1 cellular context compared by ENCODE assay signal in the genomic region with DNA sequence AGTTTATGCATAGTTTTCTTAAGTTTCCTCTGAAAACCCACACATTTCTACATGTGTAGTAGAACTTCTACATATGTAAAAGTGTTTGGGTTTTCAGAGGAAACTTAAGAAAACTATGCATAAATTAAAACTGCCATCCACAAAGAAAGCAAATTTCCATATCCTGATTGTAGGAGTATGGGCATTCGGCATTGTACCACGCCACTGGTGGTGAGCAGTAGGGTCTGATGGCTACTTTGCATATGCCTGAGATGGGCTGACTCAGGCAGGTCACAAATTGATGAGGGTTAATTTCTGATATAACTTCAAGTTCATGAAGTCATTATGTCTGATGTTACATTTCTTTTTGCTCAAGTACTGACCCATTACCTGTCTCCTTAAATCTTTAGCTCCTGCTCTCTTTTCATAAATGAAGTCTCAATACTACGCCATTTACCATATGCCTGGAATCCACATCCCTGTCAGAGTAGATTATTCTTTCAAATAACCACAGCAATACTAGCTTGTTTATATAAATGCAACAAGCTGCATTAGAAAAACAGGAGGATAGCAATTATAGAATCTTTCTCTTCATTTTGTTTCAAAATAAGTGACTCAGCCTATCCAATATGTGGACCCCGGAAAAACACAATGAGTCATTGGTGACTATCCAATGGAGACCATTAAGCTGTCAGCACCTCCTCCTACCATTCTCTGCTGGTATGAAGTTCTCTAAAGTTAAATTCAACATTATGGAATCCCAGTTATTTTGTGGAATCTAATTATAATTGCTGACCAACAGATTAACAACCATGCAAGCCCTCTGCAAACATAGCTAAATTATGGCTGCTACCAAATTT.
TF ChIP-seq lines count a peak whose summit lies in the region.

No MANE protein-coding gene starts in this region.

TF ChIP-seq in GM23338, 12 proteins besides CTCF, POLR2A, EP300 and RAD21 (continued from another document):
- TF ChIP-seq, protein P1, sequence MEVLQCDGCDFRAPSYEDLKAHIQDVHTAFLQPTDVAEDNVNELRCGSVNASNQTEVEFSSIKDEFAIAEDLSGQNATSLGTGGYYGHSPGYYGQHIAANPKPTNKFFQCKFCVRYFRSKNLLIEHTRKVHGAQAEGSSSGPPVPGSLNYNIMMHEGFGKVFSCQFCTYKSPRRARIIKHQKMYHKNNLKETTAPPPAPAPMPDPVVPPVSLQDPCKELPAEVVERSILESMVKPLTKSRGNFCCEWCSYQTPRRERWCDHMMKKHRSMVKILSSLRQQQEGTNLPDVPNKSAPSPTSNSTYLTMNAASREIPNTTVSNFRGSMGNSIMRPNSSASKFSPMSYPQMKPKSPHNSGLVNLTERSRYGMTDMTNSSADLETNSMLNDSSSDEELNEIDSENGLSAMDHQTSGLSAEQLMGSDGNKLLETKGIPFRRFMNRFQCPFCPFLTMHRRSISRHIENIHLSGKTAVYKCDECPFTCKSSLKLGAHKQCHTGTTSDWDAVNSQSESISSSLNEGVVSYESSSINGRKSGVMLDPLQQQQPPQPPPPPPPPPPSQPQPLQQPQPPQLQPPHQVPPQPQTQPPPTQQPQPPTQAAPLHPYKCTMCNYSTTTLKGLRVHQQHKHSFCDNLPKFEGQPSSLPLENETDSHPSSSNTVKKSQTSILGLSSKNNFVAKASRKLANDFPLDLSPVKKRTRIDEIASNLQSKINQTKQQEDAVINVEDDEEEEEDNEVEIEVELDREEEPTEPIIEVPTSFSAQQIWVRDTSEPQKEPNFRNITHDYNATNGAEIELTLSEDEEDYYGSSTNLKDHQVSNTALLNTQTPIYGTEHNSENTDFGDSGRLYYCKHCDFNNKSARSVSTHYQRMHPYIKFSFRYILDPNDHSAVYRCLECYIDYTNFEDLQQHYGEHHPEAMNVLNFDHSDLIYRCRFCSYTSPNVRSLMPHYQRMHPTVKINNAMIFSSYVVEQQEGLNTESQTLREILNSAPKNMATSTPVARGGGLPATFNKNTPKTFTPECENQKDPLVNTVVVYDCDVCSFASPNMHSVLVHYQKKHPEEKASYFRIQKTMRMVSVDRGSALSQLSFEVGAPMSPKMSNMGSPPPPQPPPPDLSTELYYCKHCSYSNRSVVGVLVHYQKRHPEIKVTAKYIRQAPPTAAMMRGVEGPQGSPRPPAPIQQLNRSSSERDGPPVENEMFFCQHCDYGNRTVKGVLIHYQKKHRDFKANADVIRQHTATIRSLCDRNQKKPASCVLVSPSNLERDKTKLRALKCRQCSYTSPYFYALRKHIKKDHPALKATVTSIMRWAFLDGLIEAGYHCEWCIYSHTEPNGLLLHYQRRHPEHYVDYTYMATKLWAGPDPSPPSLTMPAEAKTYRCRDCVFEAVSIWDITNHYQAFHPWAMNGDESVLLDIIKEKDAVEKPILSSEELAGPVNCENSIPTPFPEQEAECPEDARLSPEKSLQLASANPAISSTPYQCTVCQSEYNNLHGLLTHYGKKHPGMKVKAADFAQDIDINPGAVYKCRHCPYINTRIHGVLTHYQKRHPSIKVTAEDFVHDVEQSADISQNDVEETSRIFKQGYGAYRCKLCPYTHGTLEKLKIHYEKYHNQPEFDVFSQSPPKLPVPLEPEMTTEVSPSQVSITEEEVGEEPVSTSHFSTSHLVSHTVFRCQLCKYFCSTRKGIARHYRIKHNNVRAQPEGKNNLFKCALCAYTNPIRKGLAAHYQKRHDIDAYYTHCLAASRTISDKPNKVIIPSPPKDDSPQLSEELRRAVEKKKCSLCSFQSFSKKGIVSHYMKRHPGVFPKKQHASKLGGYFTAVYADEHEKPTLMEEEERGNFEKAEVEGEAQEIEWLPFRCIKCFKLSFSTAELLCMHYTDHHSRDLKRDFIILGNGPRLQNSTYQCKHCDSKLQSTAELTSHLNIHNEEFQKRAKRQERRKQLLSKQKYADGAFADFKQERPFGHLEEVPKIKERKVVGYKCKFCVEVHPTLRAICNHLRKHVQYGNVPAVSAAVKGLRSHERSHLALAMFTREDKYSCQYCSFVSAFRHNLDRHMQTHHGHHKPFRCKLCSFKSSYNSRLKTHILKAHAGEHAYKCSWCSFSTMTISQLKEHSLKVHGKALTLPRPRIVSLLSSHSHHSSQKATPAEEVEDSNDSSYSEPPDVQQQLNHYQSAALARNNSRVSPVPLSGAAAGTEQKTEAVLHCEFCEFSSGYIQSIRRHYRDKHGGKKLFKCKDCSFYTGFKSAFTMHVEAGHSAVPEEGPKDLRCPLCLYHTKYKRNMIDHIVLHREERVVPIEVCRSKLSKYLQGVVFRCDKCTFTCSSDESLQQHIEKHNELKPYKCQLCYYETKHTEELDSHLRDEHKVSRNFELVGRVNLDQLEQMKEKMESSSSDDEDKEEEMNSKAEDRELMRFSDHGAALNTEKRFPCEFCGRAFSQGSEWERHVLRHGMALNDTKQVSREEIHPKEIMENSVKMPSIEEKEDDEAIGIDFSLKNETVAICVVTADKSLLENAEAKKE (CRISPR knock-in tag; IDR thresholded peaks at IDR 0.05) = no peak
- no peak for TF ChIP-seq EZH2phosphoT487 (IDR thresholded peaks at IDR 0.05; ENCODE audit: unreplicated experiment)
- no peak for TF ChIP-seq REST (IDR thresholded peaks at IDR 0.05; ENCODE audit: unreplicated experiment)
- no peak for TF ChIP-seq ZNF331 (CRISPR knock-in tag; IDR thresholded peaks at IDR 0.05; ENCODE audit: low read depth)
- TF ChIP-seq ETS1 (IDR thresholded peaks at IDR 0.05) = no peak
- no peak for TF ChIP-seq ZNF114 (CRISPR knock-in tag; IDR thresholded peaks at IDR 0.05)
- TF ChIP-seq EZH2 (IDR thresholded peaks at IDR 0.05; ENCODE audit: low read depth, unreplicated experiment) = no peak
